ENCODE assay signal across 1 cellular context in genomic region chr16:982152-983043, GRCh38.
TF ChIP-seq lines count a peak whose summit lies in the region.

No MANE protein-coding gene starts in this region.

TF ChIP-seq in H1, 55 proteins besides CTCF, POLR2A, EP300 and RAD21:
- no peak for TF ChIP-seq TEAD4 (IDR thresholded peaks at IDR 0.05; ENCODE audit: low read depth, low read length)
- TF ChIP-seq CBX5 (IDR thresholded peaks at IDR 0.05; ENCODE audit: low read depth, low read length) = no peak
- no peak for TF ChIP-seq BRCA1 (IDR thresholded peaks at IDR 0.05; ENCODE audit: low read depth, low read length)
- no peak for TF ChIP-seq TBP (IDR thresholded peaks at IDR 0.05; ENCODE audit: low read depth, low read length)
- TF ChIP-seq EZH2 (IDR thresholded peaks at IDR 0.05; ENCODE audit: low read depth, low read length, severe bottlenecking) = peak; percentile 81
- no peak for TF ChIP-seq CTBP2 (IDR thresholded peaks at IDR 0.05; ENCODE audit: borderline replicate concordance, insufficient read depth, insufficient read length, low read length)
- TF ChIP-seq ASH2L (IDR thresholded peaks at IDR 0.05; ENCODE audit: low read length) = no peak
- peak; percentile 5; the same call in 1 of the 2 replicates for TF ChIP-seq GABPA (IDR thresholded peaks at IDR 0.05; ENCODE audit: borderline replicate concordance, insufficient read depth, low read length)
- TF ChIP-seq RFX5 (IDR thresholded peaks at IDR 0.05; ENCODE audit: borderline replicate concordance, low read depth, low read length) = no peak
- 0 out of 2 replicates have a peak, but pooled peaks have one; percentile 4 for TF ChIP-seq E2F6 (IDR thresholded peaks at IDR 0.05)
- TF ChIP-seq SUZ12 (IDR thresholded peaks at IDR 0.05; ENCODE audit: low read length) = peak; percentile 60
- no peak for TF ChIP-seq CHD2 (IDR thresholded peaks at IDR 0.05; ENCODE audit: low read length)
- no peak for TF ChIP-seq SIN3A (conservative IDR thresholded peaks at IDR 0.05 in 1 of 2, IDR thresholded peaks at IDR 0.05 in 1 of 2; ENCODE audit: low read depth in 1 of 2, low read length in 2 of 2)
- TF ChIP-seq KDM4A (IDR thresholded peaks at IDR 0.05; ENCODE audit: low read depth, low read length, severe bottlenecking) = peak; percentile 85
- TF ChIP-seq, protein P1, sequence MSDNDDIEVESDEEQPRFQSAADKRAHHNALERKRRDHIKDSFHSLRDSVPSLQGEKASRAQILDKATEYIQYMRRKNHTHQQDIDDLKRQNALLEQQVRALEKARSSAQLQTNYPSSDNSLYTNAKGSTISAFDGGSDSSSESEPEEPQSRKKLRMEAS (IDR thresholded peaks at IDR 0.05) = no peak; the same call in 1 of the 2 replicates
